Comparison of ENCODE assay signal across 8 cellular contexts in genomic region chr1:202968895-202969295, GRCh38. TPM values are rescaled to one million over a fixed set of nuclear protein-coding genes. Genes with fewer than 3 reads are reported as not detected.
DNase-seq lines count a peak whose midpoint lies in the region; ATAC-seq and TF ChIP-seq lines count a peak whose summit lies in the region.

No MANE protein-coding gene starts in this region.

- H3K4me1 ChIP-seq in foreskin keratinocyte (peaks cover 16% of the 10 kb centered on the region), ovary (ENCODE audit: insufficient read depth) (peaks cover 5% of the 10 kb centered on the region)

- CTCF ChIA-PET in AG04450 (lab: Charles Lee) = interaction anchor here (0.6 to 1.7 kb wide), 3 partner anchors 13 to 41 kb away, joined by 4 read pairs; no protein-coding TSS in a partner anchor
- CTCF ChIA-PET in activated CD4-positive, alpha-beta memory T cell treated with anti-CD3 and anti-CD28 coated beads, Interleukin-2, amount 10 ng/mL, durations not matched to agents 7 days and 5 days (lab: Charles Lee) = interaction anchor here (0.8 to 1.3 kb wide), 7 partner anchors 9 to 133 kb away, joined by 3 to 6 read pairs (median 4); partner anchors contain the start of genes KLHL12 and TMEM183A

- H3K27ac ChIP-seq in AG04450 (ENCODE audit: low read depth, low read length) = no peak overlapping the region
- H3K27ac ChIP-seq in foreskin keratinocyte = no peak overlapping the region
- H3K27ac ChIP-seq in ovary = no peak overlapping the region

- 37 to 40% (median 37%) methylated on average over 5 of the region's 5 CpGs for WGBS in ovary, 3 donors

- intact Hi-C loops in ovary (cut with DNase I) = no loop called here

- ATAC-seq in HG02981 (IDR thresholded peaks at IDR 0.05; ENCODE audit: unreplicated experiment) = peak; percentile 73
- ATAC-seq in foreskin keratinocyte = peak; percentile 50
- no peak for ATAC-seq in HG02938 (IDR thresholded peaks at IDR 0.05; ENCODE audit: unreplicated experiment)

- H3K36me3 Mint-ChIP-seq in activated CD4-positive, alpha-beta memory T cell treated with anti-CD3 and anti-CD28 coated beads, Interleukin-2, amount 10 ng/mL, durations not matched to agents 7 days and 5 days (ENCODE audit: low read depth) = peaks cover 5% of the 10 kb centered on the region

- H3K4me3 ChIP-seq in AG04450 (ENCODE audit: low read depth, low read length) (no peak overlapping the region), ovary (no peak overlapping the region)

- peaks cover 6% of the 10 kb centered on the region for H3K27me3 Mint-ChIP-seq in activated CD4-positive, alpha-beta memory T cell treated with anti-CD3 and anti-CD28 coated beads, Interleukin-2, amount 10 ng/mL, durations not matched to agents 7 days and 5 days

- peaks cover 29% of the 10 kb centered on the region for H3K4me1 Mint-ChIP-seq in activated CD4-positive, alpha-beta memory T cell treated with anti-CD3 and anti-CD28 coated beads, Interleukin-2, amount 10 ng/mL, durations not matched to agents 7 days and 5 days

- no peak overlapping the region for H3K27ac Mint-ChIP-seq in activated CD4-positive, alpha-beta memory T cell treated with anti-CD3 and anti-CD28 coated beads, Interleukin-2, amount 10 ng/mL, durations not matched to agents 7 days and 5 days

- no peak overlapping the region for H3K4me3 Mint-ChIP-seq in activated CD4-positive, alpha-beta memory T cell treated with anti-CD3 and anti-CD28 coated beads, Interleukin-2, amount 10 ng/mL, durations not matched to agents 7 days and 5 days

- no peak for TF ChIP-seq POLR2A in ovary (IDR thresholded peaks at IDR 0.05)

- POLR2A ChIA-PET in AG04450 (lab: Yijun Ruan, JAX) = no interaction called here
- POLR2A ChIA-PET in activated CD4-positive, alpha-beta memory T cell treated with anti-CD3 and anti-CD28 coated beads, Interleukin-2, amount 10 ng/mL, durations not matched to agents 7 days and 5 days (lab: Charles Lee) = interaction anchor here (1.8 to 5.1 kb wide), 3 partner anchors 26 to 80 kb away, joined by 4 to 31 read pairs (median 5); partner anchors contain the start of genes RABIF and TMEM183A

- TF ChIP-seq EP300 in ovary (IDR thresholded peaks at IDR 0.05) = no peak

- DNase-seq in AG04450 (ENCODE audit: low read depth, low spot score) (no peak), NCI-H2227 treated with DMSO at 0.1 percent for 48 hours (lab: John Stamatoyannopoulos, UW) (peak; percentile 34), foreskin keratinocyte (peak in 1 of 2 donors; percentile 59), ovary (peak in 1 of 5 donors; percentile 43)
- DNase-seq in activated CD4-positive, alpha-beta memory T cell treated with anti-CD3 and anti-CD28 coated beads, Interleukin-2, amount 10 ng/mL, durations not matched to agents 7 days and 5 days = peak; percentile 29

- no peaks in the 10 kb centered on the region for H3K36me3 ChIP-seq in ovary

- H3K9me3 ChIP-seq in AG04450 (ENCODE audit: control insufficient read depth, insufficient read depth, low read length) (no peaks in the 10 kb centered on the region; the same call in 1 of the 2 replicates), ovary (no peaks in the 10 kb centered on the region)

- H3K9me3 Mint-ChIP-seq in activated CD4-positive, alpha-beta memory T cell treated with anti-CD3 and anti-CD28 coated beads, Interleukin-2, amount 10 ng/mL, durations not matched to agents 7 days and 5 days = no peaks in the 10 kb centered on the region

- H3K27me3 ChIP-seq in AG04450 (ENCODE audit: control insufficient read depth, insufficient read depth, low read length) = no peaks in the 10 kb centered on the region
- H3K27me3 ChIP-seq in foreskin keratinocyte = no peaks in the 10 kb centered on the region
- no peaks in the 10 kb centered on the region for H3K27me3 ChIP-seq in ovary

- TF ChIP-seq CTCF in AG04450 (IDR thresholded peaks at IDR 0.05; ENCODE audit: low read depth, low read length) (peak; percentile 81), GM12872 (IDR thresholded peaks at IDR 0.05; ENCODE audit: insufficient read depth, low read depth, low read length) (peak; percentile 88), foreskin keratinocyte (conservative IDR thresholded peaks at IDR 0.05) (peak; percentile 78), ovary (IDR thresholded peaks at IDR 0.05) (peak; percentile 15 to 51 (median 46))

RNA-seq across cellular contexts. Expression of gene CYB5R1, which starts 1.8 kb away (rescaled TPM):
- polyA plus RNA-seq in AG04450 (2011; rRNA removed) = 43.6 and 44.8 TPM in 2 replicates
- polyA minus RNA-seq in AG04450 (2011; rRNA and poly(A)+ RNA removed) = 29.3 and 33.1 TPM in 2 replicates
- total RNA-seq in activated CD4-positive, alpha-beta memory T cell treated with anti-CD3 and anti-CD28 coated beads, Interleukin-2, amount 10 ng/mL, durations not matched to agents 7 days and 5 days = 10 to 100 TPM; 19.2 to 20.2 TPM
- 75.7 and 76.8 TPM in 2 replicates for total RNA-seq in foreskin keratinocyte
- polyA plus RNA-seq in foreskin keratinocyte = 70.9 and 74.5 TPM in 2 replicates
- 10 to 100 TPM; 39.3 to 61.6 (median 52.5) TPM for total RNA-seq in ovary
- polyA plus RNA-seq in ovary = 10 to 100 TPM; 46.8 to 82.5 TPM

RNA-seq across cellular contexts. Expression of gene ADIPOR1, which starts 10.8 kb away (rescaled TPM):
- polyA plus RNA-seq in AG04450 (2011; rRNA removed) (120 and 124 TPM in 2 replicates), foreskin keratinocyte (85.2 and 100.0 TPM in 2 replicates), ovary (100 to 1,000 TPM in 1 of 2 donors, 10 to 100 TPM in 1; 45.6 to 119 TPM)
- polyA minus RNA-seq in AG04450 (2011; rRNA and poly(A)+ RNA removed) = 135 and 152 TPM in 2 replicates
- 10 to 100 TPM; 72.6 to 78.1 TPM for total RNA-seq in activated CD4-positive, alpha-beta memory T cell treated with anti-CD3 and anti-CD28 coated beads, Interleukin-2, amount 10 ng/mL, durations not matched to agents 7 days and 5 days
- total RNA-seq in foreskin keratinocyte (125 and 127 TPM in 2 replicates), ovary (10 to 100 TPM; 39.7 to 67.9 (median 49.7) TPM)

RNA-seq across cellular contexts. Expression of gene TMEM183A, which starts 38.3 kb away (rescaled TPM):
- polyA plus RNA-seq in AG04450 (2011; rRNA removed) (91.5 and 93.4 TPM in 2 replicates), foreskin keratinocyte (40.3 and 48.3 TPM in 2 replicates), ovary (10 to 100 TPM; 44.0 to 72.4 TPM)
- polyA minus RNA-seq in AG04450 (2011; rRNA and poly(A)+ RNA removed) = 91.5 and 111 TPM in 2 replicates
- 10 to 100 TPM; 69.1 to 72.6 TPM for total RNA-seq in activated CD4-positive, alpha-beta memory T cell treated with anti-CD3 and anti-CD28 coated beads, Interleukin-2, amount 10 ng/mL, durations not matched to agents 7 days and 5 days
- total RNA-seq in foreskin keratinocyte (66.7 and 67.8 TPM in 2 replicates), ovary (10 to 100 TPM; 42.0 to 67.4 (median 46.6) TPM)

RNA-seq across cellular contexts. Expression of gene KLHL12, which starts 41.9 kb away (rescaled TPM):
- polyA plus RNA-seq in AG04450 (2011; rRNA removed) (42.3 and 54.2 TPM in 2 replicates), foreskin keratinocyte (13.9 TPM in 2 replicates), ovary (10 to 100 TPM; 13.5 to 25.4 TPM)
- 30.2 and 36.9 TPM in 2 replicates for polyA minus RNA-seq in AG04450 (2011; rRNA and poly(A)+ RNA removed)
- 10 to 100 TPM; 27.1 to 28.9 TPM for total RNA-seq in activated CD4-positive, alpha-beta memory T cell treated with anti-CD3 and anti-CD28 coated beads, Interleukin-2, amount 10 ng/mL, durations not matched to agents 7 days and 5 days
- total RNA-seq in foreskin keratinocyte (24.8 and 25.7 TPM in 2 replicates), ovary (10 to 100 TPM; 11.2 to 29.7 (median 20.1) TPM)

RNA-seq across cellular contexts. Expression of gene PPFIA4, which starts 57.4 kb away (rescaled TPM):
- polyA plus RNA-seq in AG04450 (2011; rRNA removed) (0.82 and 1.5 TPM in 2 replicates), foreskin keratinocyte (0.11 and 0.12 TPM in 2 replicates), ovary (under 1 TPM; 0.35 to 0.53 TPM)
- polyA minus RNA-seq in AG04450 (2011; rRNA and poly(A)+ RNA removed) = 1.6 and 3.0 TPM in 2 replicates
- 10 to 100 TPM; 28.9 to 29.3 TPM for total RNA-seq in activated CD4-positive, alpha-beta memory T cell treated with anti-CD3 and anti-CD28 coated beads, Interleukin-2, amount 10 ng/mL, durations not matched to agents 7 days and 5 days
- total RNA-seq in foreskin keratinocyte (0.25 and 0.99 TPM in 2 replicates), ovary (1 to 10 TPM; 1.0 to 2.6 (median 1.6) TPM)
